23 cellular contexts compared by ENCODE assay signal in the genomic region with DNA sequence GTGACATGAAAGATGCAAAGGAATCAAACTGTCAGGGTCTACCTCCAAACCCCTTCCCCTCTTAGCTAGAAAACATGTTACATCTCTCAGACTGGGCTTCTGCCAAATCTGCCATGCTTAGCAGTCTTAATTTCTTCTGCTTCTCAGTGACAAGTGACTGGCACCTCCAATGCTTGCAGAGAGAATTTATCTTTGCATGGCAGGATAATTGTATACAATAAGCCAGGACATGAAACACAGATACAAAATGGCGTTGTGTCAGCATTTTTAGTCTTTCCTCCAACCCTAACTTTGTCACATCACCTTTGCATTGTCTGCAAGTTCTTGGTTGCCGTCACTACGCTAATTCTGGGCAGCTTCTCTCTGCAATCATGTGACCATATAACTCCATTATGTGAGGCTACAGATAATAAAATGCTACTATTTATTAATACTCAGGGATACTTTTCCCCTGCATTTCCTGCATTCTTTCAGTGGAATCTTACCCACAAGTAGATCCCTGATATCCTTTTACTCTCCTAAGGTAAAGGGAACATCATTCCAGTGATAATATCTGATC.
A peak's percentile ranks its signal among the peaks of the same experiment; 100 is the strongest.
DNase-seq lines count a peak whose midpoint lies in the region; ATAC-seq and TF ChIP-seq lines count a peak whose summit lies in the region.
"Had no signal": no experiment of that assay in that cellular context is flagged by ENCODE, and none has a peak within 500 bp of the region (broad histone marks: within the 10 kb centered on the region; RNA-seq: fewer than 3 reads in every experiment).

No MANE protein-coding gene starts in this region.

- H3K27ac ChIP-seq in heart right ventricle (peak overlapping the region in 7 of 10 donors; percentile 23 to 57 (median 36)), SK-N-SH (ENCODE audit: low read depth in 2 of 2, low read length in 1 of 2) (peak overlapping the region in 1 of 2 experiments; percentile 43; a peak in 1 of 4 replicates)
- H3K27ac ChIP-seq: SJSA1 had no signal

- no peaks in the 10 kb centered on the region for H3K36me3 ChIP-seq in heart right ventricle
- H3K36me3 ChIP-seq in SK-N-SH (replicated peaks in 1 of 2; ENCODE audit: control insufficient read depth in 1 of 2, insufficient read depth in 2 of 2, low read length in 1 of 2) = no peaks in the 10 kb centered on the region
- H3K36me3 ChIP-seq: SJSA1 had no signal

- TF ChIP-seq CTCF in heart right ventricle (IDR thresholded peaks at IDR 0.05) (no peak), SK-N-SH (IDR thresholded peaks at IDR 0.05) (no peak)

- CTCF ChIA-PET in SK-N-SH (lab: Yijun Ruan, JAX) = interaction anchor here (0.6 to 0.9 kb wide), 2 partner anchors 9 to 12 kb away, joined by 3 to 4 read pairs; no protein-coding TSS in a partner anchor

- no peaks in the 10 kb centered on the region for H3K36me3 Mint-ChIP-seq in activated naive CD4-positive, alpha-beta T cell treated with anti-CD3 and anti-CD28 coated beads, Interleukin-2, amount 50 U/mL, for 72 hours
- H3K36me3 Mint-ChIP-seq: CD4-positive, alpha-beta memory T cell had no signal

- POLR2A ChIA-PET in SK-N-SH (lab: Yijun Ruan, JAX) = no interaction called here

- H3K4me1 ChIP-seq in heart right ventricle = peaks cover 0 to 20% (median 5%) of the 10 kb centered on the region in 9 donors
- H3K4me1 ChIP-seq in SK-N-SH (ENCODE audit: control insufficient read depth in 1 of 2, insufficient read depth in 2 of 2, low read depth in 1 of 2, low read length in 1 of 2) = peaks cover 10 to 14% of the 10 kb centered on the region in 2 experiments

- H3K79me2 ChIP-seq in SK-N-SH (ENCODE audit: insufficient read depth) = no peaks in the 10 kb centered on the region

- no peak overlapping the region for H3K9ac ChIP-seq in SK-N-SH

- DNase-seq in heart right ventricle = no peak
- no peak for DNase-seq in left cardiac atrium
- no peak for DNase-seq in SK-N-SH
- no peak for DNase-seq in left ventricle myocardium superior
- no peak for DNase-seq in activated naive CD4-positive, alpha-beta T cell treated with anti-CD3 and anti-CD28 coated beads, Interleukin-2, amount 50 U/mL, for 72 hours (ENCODE audit: low spot score in 2 of 2)
- DNase-seq in effector CD4-positive, alpha-beta T cell = no peak
- DNase-seq in NCI-H2107 treated with DMSO at 0.1 percent for 48 hours (lab: John Stamatoyannopoulos, UW; ENCODE audit: unreplicated experiment) = no peak
- DNase-seq: AML-193; CD4-positive, alpha-beta memory T cell; COR-L47; DMS53; H9; Karpas-422; NCI-H1092; NCI-H1417 treated with DMSO at 0.1 percent for 48 hours; NCI-H187; NCI-H2081 treated with DMSO at 0.1 percent for 48 hours; NCI-H2171 treated with DMSO at 0.1 percent for 48 hours; NCI-H345; NCI-H524; NCI-H748 treated with DMSO at 0.1 percent for 48 hours; PC-3 had no signal

- no peaks in the 10 kb centered on the region for H3K9me2 ChIP-seq in SK-N-SH

- ATAC-seq in heart right ventricle = peak in 3 of 8 donors; percentile 47 to 50 (median 49)
- ATAC-seq in left cardiac atrium = no peak
- ATAC-seq in left ventricle myocardium superior = peak; percentile 39
- no peak for ATAC-seq in activated naive CD4-positive, alpha-beta T cell treated with anti-CD3 and anti-CD28 coated beads, Interleukin-2, amount 50 U/mL, for 72 hours
- ATAC-seq: PC-3 had no signal

- no peak overlapping the region for H3K27ac Mint-ChIP-seq in activated naive CD4-positive, alpha-beta T cell treated with anti-CD3 and anti-CD28 coated beads, Interleukin-2, amount 50 U/mL, for 72 hours
- H3K27ac Mint-ChIP-seq: CD4-positive, alpha-beta memory T cell; H9 had no signal

- peak overlapping the region; percentile 20; the same call in 1 of the 2 replicates for H2AFZ ChIP-seq in SK-N-SH (ENCODE audit: low read depth)

- no peak for TF ChIP-seq RAD21 in SK-N-SH (IDR thresholded peaks at IDR 0.05; ENCODE audit: low read length)

- no peak overlapping the region for H3K4me2 ChIP-seq in SK-N-SH

- H3K27me3 ChIP-seq in heart right ventricle = no peaks in the 10 kb centered on the region
- H3K27me3 ChIP-seq in SK-N-SH (ENCODE audit: insufficient read depth) = no peaks in the 10 kb centered on the region
- H3K27me3 ChIP-seq: SJSA1 had no signal

- intact Hi-C loops in heart right ventricle (cut with DNase I) = no loop called here
- intact Hi-C loops in left cardiac atrium (cut with DNase I) = no loop called here
- intact Hi-C loops in left ventricle myocardium superior (cut with micrococcal nuclease) = no loop called here

- H3K9me3 ChIP-seq in heart right ventricle (no peaks in the 10 kb centered on the region), SK-N-SH (no peaks in the 10 kb centered on the region)
- H3K9me3 ChIP-seq: SJSA1 had no signal

- peaks cover 2 to 3% of the 10 kb centered on the region in 2 donors for H3K9me3 Mint-ChIP-seq in activated naive CD4-positive, alpha-beta T cell treated with anti-CD3 and anti-CD28 coated beads, Interleukin-2, amount 50 U/mL, for 72 hours
- H3K9me3 Mint-ChIP-seq: CD4-positive, alpha-beta memory T cell; H9 had no signal

- TF ChIP-seq EP300 in SK-N-SH (IDR thresholded peaks at IDR 0.05; ENCODE audit: borderline replicate concordance in 1 of 2, low read depth in 1 of 2, low read length in 1 of 2) = no peak

- H3K4me3 ChIP-seq in heart right ventricle (no peak overlapping the region), SK-N-SH (ENCODE audit: low read depth in 2 of 2, low read length in 1 of 2) (no peak overlapping the region)
- H3K4me3 ChIP-seq: SJSA1 had no signal

- 40 to 66% methylated on average over 3 of the region's 3 CpGs for WGBS in heart right ventricle, 2 donors
- 91% methylated on average over 3 of the region's 3 CpGs for WGBS in SK-N-SH (ENCODE audit: low lambda C conversion rate)

- no peaks in the 10 kb centered on the region for H4K20me1 ChIP-seq in SK-N-SH (ENCODE audit: insufficient read depth)

- H3F3A ChIP-seq in SK-N-SH (replicated peaks; ENCODE audit: insufficient read depth) = peaks cover 24% of the 10 kb centered on the region

TF ChIP-seq in SK-N-SH, 30 proteins besides CTCF, POLR2A, EP300 and RAD21:
- TF ChIP-seq, protein P1, sequence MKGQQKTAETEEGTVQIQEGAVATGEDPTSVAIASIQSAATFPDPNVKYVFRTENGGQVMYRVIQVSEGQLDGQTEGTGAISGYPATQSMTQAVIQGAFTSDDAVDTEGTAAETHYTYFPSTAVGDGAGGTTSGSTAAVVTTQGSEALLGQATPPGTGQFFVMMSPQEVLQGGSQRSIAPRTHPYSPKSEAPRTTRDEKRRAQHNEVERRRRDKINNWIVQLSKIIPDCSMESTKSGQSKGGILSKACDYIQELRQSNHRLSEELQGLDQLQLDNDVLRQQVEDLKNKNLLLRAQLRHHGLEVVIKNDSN (IDR thresholded peaks at IDR 0.05; ENCODE audit: borderline replicate concordance, low read depth) = peak; percentile 53; the same call in 1 of the 2 replicates
- TF ChIP-seq MEF2A (IDR thresholded peaks at IDR 0.05; ENCODE audit: borderline replicate concordance, low read depth) (no peak), SIN3A (IDR thresholded peaks at IDR 0.05; ENCODE audit: borderline replicate concordance, low read depth, low read length) (no peak), FOXJ3 (CRISPR knock-in tag; IDR thresholded peaks at IDR 0.05) (no peak)
